ENCODE assay signal across 22 cellular contexts in the genomic region with DNA sequence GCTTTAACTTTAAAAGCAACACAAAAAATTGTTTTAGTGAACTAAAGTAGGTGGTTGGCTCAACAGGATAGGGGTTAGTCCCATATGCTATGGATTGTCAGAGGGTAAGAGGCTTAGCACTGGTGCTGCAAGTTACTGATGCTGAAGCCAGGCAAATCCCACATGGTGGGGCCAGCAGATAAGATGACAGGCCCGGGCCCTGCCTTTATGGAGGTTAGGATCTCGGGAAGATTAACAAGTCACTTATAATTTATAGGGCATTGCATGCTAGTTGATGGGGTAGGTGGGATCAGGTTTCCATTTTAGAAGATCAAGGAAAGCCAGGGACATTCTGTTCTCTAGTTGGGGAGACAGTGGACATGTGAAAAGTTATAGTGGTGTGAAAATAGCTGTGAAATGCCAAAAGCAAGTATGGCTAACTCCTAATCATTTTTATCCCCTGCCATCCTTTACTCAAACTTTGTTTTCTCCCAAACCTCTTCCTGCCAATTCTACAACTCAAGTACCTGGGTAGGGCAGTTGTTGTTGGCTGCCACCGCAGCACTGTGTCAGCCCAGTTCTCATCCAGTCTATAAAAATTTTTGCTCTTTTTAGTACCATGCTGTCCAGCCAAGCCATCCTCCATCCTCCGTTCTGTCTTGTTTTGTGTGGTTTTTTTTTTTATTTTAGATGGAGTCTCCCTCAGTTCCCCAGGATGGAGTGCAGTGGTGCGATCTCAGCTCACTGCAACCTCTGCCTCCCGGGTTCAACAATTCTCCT.
"Had no signal": no experiment of that assay in that cellular context is flagged by ENCODE, and none has a peak within 500 bp of the region (broad histone marks: within the 10 kb centered on the region; RNA-seq: fewer than 3 reads in every experiment).

No MANE protein-coding gene starts in this region.

- H3K4me1 Mint-ChIP-seq: activated B cell treated with CpG ODN at 0.5 μM for 24 hours, brain, nephron had no signal

- H3K4me3 Mint-ChIP-seq: activated B cell treated with CpG ODN at 0.5 μM for 24 hours; activated naive CD4-positive, alpha-beta T cell treated with anti-CD3 and anti-CD28 coated beads, Interleukin-2, amount 10 ng/mL, durations not matched to agents 7 days and 5 days; activated naive CD8-positive, alpha-beta T cell treated with anti-CD3 and anti-CD28 coated beads, Interleukin-2, amount 10 ng/mL, durations not matched to agents 7 days and 5 days; brain; nephron had no signal

- H3K4me3 ChIP-seq: ascending aorta, cardiac muscle cell, heart left ventricle, left ventricle myocardium inferior, lung, tibial nerve had no signal

- H3K36me3 ChIP-seq: ascending aorta, cardiac muscle cell, left ventricle myocardium inferior had no signal

- H3K27me3 ChIP-seq: ascending aorta, cardiac muscle cell, heart left ventricle, tibial nerve had no signal

- H3K4me1 ChIP-seq: ascending aorta, heart left ventricle, left ventricle myocardium inferior, tibial nerve had no signal

- ATAC-seq: heart left ventricle, sciatic nerve had no signal

- H3K9me3 ChIP-seq: ascending aorta, heart left ventricle, left ventricle myocardium inferior, tibial nerve had no signal

- H3K27ac Mint-ChIP-seq: activated B cell treated with CpG ODN at 0.5 μM for 24 hours; activated naive CD4-positive, alpha-beta T cell treated with anti-CD3 and anti-CD28 coated beads, Interleukin-2, amount 10 ng/mL, durations not matched to agents 7 days and 5 days; activated naive CD8-positive, alpha-beta T cell treated with anti-CD3 and anti-CD28 coated beads, Interleukin-2, amount 10 ng/mL, durations not matched to agents 7 days and 5 days; brain; nephron had no signal

- H3K9me3 Mint-ChIP-seq: activated naive CD8-positive, alpha-beta T cell treated with anti-CD3 and anti-CD28 coated beads, Interleukin-2, amount 10 ng/mL, durations not matched to agents 7 days and 5 days had no signal

- DNase-seq: activated B cell treated with CpG ODN at 0.5 μM for 24 hours; activated CD4-positive, alpha-beta T cell treated with anti-CD3 and anti-CD28 coated beads, Interleukin-2, amount 50 U/mL, for 4 hours; activated gamma-delta T cell; activated naive CD4-positive, alpha-beta T cell treated with anti-CD3 and anti-CD28 coated beads, Interleukin-2, amount 10 ng/mL, durations not matched to agents 7 days and 5 days; activated naive CD8-positive, alpha-beta T cell treated with anti-CD3 and anti-CD28 coated beads, Interleukin-2, amount 10 ng/mL, durations not matched to agents 7 days and 5 days; activated T-cell treated with anti-CD3 and anti-CD28 coated beads, Interleukin-2, amount 50 U/mL, for 1 hour; cortex of kidney; foreskin fibroblast; heart left ventricle; hypothalamus; left ventricle myocardium inferior; mesendoderm; posterior cingulate gyrus; stimulated activated naive CD4-positive, alpha-beta T cell treated with Interleukin-2 at 50 U/mL for 16 hours; T-helper 2 cell had no signal

- H3K27ac ChIP-seq: ascending aorta, cardiac muscle cell, heart left ventricle, left ventricle myocardium inferior, tibial nerve had no signal
